In genomic region chr18:54924948-54925347, GRCh38 we compare ENCODE assay signal across 21 cellular contexts. TPM values are rescaled to one million over a fixed set of nuclear protein-coding genes. Genes with fewer than 3 reads are reported as not detected.
"Had no signal": no experiment of that assay in that cellular context is flagged by ENCODE, and none has a peak within 500 bp of the region (broad histone marks: within the 10 kb centered on the region; RNA-seq: fewer than 3 reads in every experiment).

No MANE protein-coding gene starts in this region.

- H3K36me3 ChIP-seq: adrenal gland, right atrium auricular region, tibial artery, vagina had no signal

- DNase-seq: activated CD4-positive, alpha-beta memory T cell treated with anti-CD3 and anti-CD28 coated beads for 36 hours; activated CD8-positive, alpha-beta memory T cell treated with anti-CD3 and anti-CD28 coated beads, Interleukin-2, amount 10 ng/mL, durations not matched to agents 7 days and 5 days; activated effector memory CD4-positive, alpha-beta T cell treated with Interleukin-2 at 50 U/mL for 16 hours; activated T-cell treated with anti-CD3 and anti-CD28 coated beads, Interleukin-2, amount 50 U/mL, for 1 hour; adrenal gland; central memory CD4-positive, alpha-beta T cell; cortex of kidney; effector memory CD4-positive, alpha-beta T cell; hippocampal formation; kidney; left ventricle myocardium inferior; mesendoderm; occipital lobe; stimulated activated CD4-positive, alpha-beta T cell treated with anti-CD3 and anti-CD28 coated beads, Interleukin-4, amount 100 ng/mL, for 24 hours; stimulated activated naive CD4-positive, alpha-beta T cell; tibial artery had no signal

- H3K4me1 Mint-ChIP-seq: activated naive CD4-positive, alpha-beta T cell treated with anti-CD3 and anti-CD28 coated beads, Interleukin-2, amount 50 U/mL, for 24 hours; nephron had no signal

- H3K36me3 Mint-ChIP-seq: activated CD4-positive, alpha-beta memory T cell treated with anti-CD3 and anti-CD28 coated beads for 36 hours; activated CD8-positive, alpha-beta memory T cell treated with anti-CD3 and anti-CD28 coated beads, Interleukin-2, amount 10 ng/mL, durations not matched to agents 7 days and 5 days had no signal

- H3K27me3 ChIP-seq: adrenal gland, right atrium auricular region, tibial artery, vagina had no signal

- H3K9me3 Mint-ChIP-seq: activated CD4-positive, alpha-beta memory T cell treated with anti-CD3 and anti-CD28 coated beads for 36 hours; activated naive CD4-positive, alpha-beta T cell treated with anti-CD3 and anti-CD28 coated beads, Interleukin-2, amount 50 U/mL, for 24 hours; nephron had no signal

- H3K27ac ChIP-seq: adrenal gland, left ventricle myocardium inferior, right atrium auricular region, tibial artery, vagina had no signal

- H3K4me3 Mint-ChIP-seq: activated CD4-positive, alpha-beta memory T cell treated with anti-CD3 and anti-CD28 coated beads for 36 hours; activated CD8-positive, alpha-beta memory T cell treated with anti-CD3 and anti-CD28 coated beads, Interleukin-2, amount 10 ng/mL, durations not matched to agents 7 days and 5 days; activated naive CD4-positive, alpha-beta T cell treated with anti-CD3 and anti-CD28 coated beads, Interleukin-2, amount 50 U/mL, for 24 hours; nephron had no signal

- H3K27ac Mint-ChIP-seq: activated CD4-positive, alpha-beta memory T cell treated with anti-CD3 and anti-CD28 coated beads for 36 hours; activated CD8-positive, alpha-beta memory T cell treated with anti-CD3 and anti-CD28 coated beads, Interleukin-2, amount 10 ng/mL, durations not matched to agents 7 days and 5 days; activated naive CD4-positive, alpha-beta T cell treated with anti-CD3 and anti-CD28 coated beads, Interleukin-2, amount 50 U/mL, for 24 hours; nephron; progenitor cell of endocrine pancreas had no signal

- H3K4me3 ChIP-seq: adrenal gland, left ventricle myocardium inferior, right atrium auricular region, tibial artery, vagina had no signal

- H3K27me3 Mint-ChIP-seq: activated CD4-positive, alpha-beta memory T cell treated with anti-CD3 and anti-CD28 coated beads for 36 hours; activated CD8-positive, alpha-beta memory T cell treated with anti-CD3 and anti-CD28 coated beads, Interleukin-2, amount 10 ng/mL, durations not matched to agents 7 days and 5 days; activated naive CD4-positive, alpha-beta T cell treated with anti-CD3 and anti-CD28 coated beads, Interleukin-2, amount 50 U/mL, for 24 hours had no signal

- H3K4me1 ChIP-seq: adrenal gland, left ventricle myocardium inferior, right atrium auricular region, tibial artery, vagina had no signal

RNA-seq across cellular contexts. Expression of gene CCDC68, which starts 34.3 kb away (rescaled TPM):
- total RNA-seq: activated CD4-positive, alpha-beta memory T cell treated with anti-CD3 and anti-CD28 coated beads for 36 hours; activated CD8-positive, alpha-beta memory T cell treated with anti-CD3 and anti-CD28 coated beads, Interleukin-2, amount 10 ng/mL, durations not matched to agents 7 days and 5 days had no signal
